Comparison of ENCODE assay signal across 18 cellular contexts in genomic region chr7:34821965-34822558, GRCh38.
"Had no signal": no experiment of that assay in that cellular context is flagged by ENCODE, and none has a peak within 500 bp of the region (broad histone marks: within the 10 kb centered on the region; RNA-seq: fewer than 3 reads in every experiment).

No MANE protein-coding gene starts in this region.

- H3K4me3 ChIP-seq: coronary artery, gastroesophageal sphincter, spleen, transverse colon had no signal

- H3K27me3 Mint-ChIP-seq: stimulated activated naive B cell treated with anti-CD40 and anti-IgM and Interleukin-4, amounts not matched to agents 10 μg/mL and 1 μg/mL and 100 μg/mL, for 72 hours had no signal

- H3K4me1 Mint-ChIP-seq: neural crest cell; stimulated activated naive B cell treated with anti-CD40 and anti-IgM and Interleukin-4, amounts not matched to agents 10 μg/mL and 1 μg/mL and 100 μg/mL, for 72 hours had no signal

- H3K4me1 ChIP-seq: gastroesophageal sphincter, spleen, transverse colon had no signal

- H3K9me3 Mint-ChIP-seq: activated T-helper 2 cell treated with anti-CD3 and anti-CD28 coated beads, Interferon-gamma antibody, Interleukin-2, Interleukin-4, amounts not matched to agents 10 μg/mL and 5 μg/mL and 100 μg/mL, durations not matched to agents 14 hours and 24 hours and 36 hours had no signal

- H3K9me3 ChIP-seq: gastroesophageal sphincter, spleen, transverse colon had no signal

- H3K4me3 Mint-ChIP-seq: neural crest cell; stimulated activated naive B cell treated with anti-CD40 and anti-IgM and Interleukin-4, amounts not matched to agents 10 μg/mL and 1 μg/mL and 100 μg/mL, for 72 hours had no signal

- H3K27ac Mint-ChIP-seq: activated T-helper 2 cell treated with anti-CD3 and anti-CD28 coated beads, Interferon-gamma antibody, Interleukin-2, Interleukin-4, amounts not matched to agents 10 μg/mL and 5 μg/mL and 100 μg/mL, durations not matched to agents 14 hours and 24 hours and 36 hours; stimulated activated naive B cell treated with anti-CD40 and anti-IgM and Interleukin-4, amounts not matched to agents 10 μg/mL and 1 μg/mL and 100 μg/mL, for 72 hours had no signal

- ATAC-seq: gastroesophageal sphincter; left ventricle myocardium superior; stimulated activated naive B cell treated with anti-CD40 and anti-IgM and Interleukin-4, amounts not matched to agents 10 μg/mL and 1 μg/mL and 100 μg/mL, for 72 hours had no signal

- DNase-seq: activated CD4-positive, alpha-beta T cell treated with anti-CD3 and anti-CD28 coated beads for 48 hours; activated CD8-positive, alpha-beta memory T cell treated with anti-CD3 and anti-CD28 coated beads for 24 hours; activated naive CD4-positive, alpha-beta T cell treated with anti-CD3 and anti-CD28 coated beads, Interleukin-2, amount 50 U/mL, for 16 hours; caudate nucleus; effector CD4-positive, alpha-beta T cell; kidney; left ventricle myocardium superior; mesendoderm; posterior cingulate gyrus; spleen; stimulated activated CD4-positive, alpha-beta T cell treated with anti-CD3 and anti-CD28 coated beads, Interleukin-1b, Interleukin-23, amount 100 ng/mL, for 48 hours; stimulated activated naive B cell treated with anti-CD40 and anti-IgM and Interleukin-4, amounts not matched to agents 10 μg/mL and 1 μg/mL and 100 μg/mL, for 72 hours; substantia nigra; transverse colon had no signal

- H3K36me3 Mint-ChIP-seq: stimulated activated naive B cell treated with anti-CD40 and anti-IgM and Interleukin-4, amounts not matched to agents 10 μg/mL and 1 μg/mL and 100 μg/mL, for 72 hours had no signal

- H3K36me3 ChIP-seq: gastroesophageal sphincter, spleen, transverse colon had no signal

- H3K27me3 ChIP-seq: gastroesophageal sphincter, spleen, transverse colon had no signal
